ENCODE assay signal across 1 cellular context in genomic region chr11:119222308-119222707, GRCh38.
TF ChIP-seq lines count a peak whose summit lies in the region.

No MANE protein-coding gene starts in this region.

TF ChIP-seq in HepG2, 621 proteins besides CTCF, POLR2A, EP300 and RAD21:
- TF ChIP-seq PCBP2 (optimal IDR thresholded peaks at IDR 0.05; ENCODE audit: low read depth, low read length, poor library complexity, severe bottlenecking) (no peak), ZNF329 (CRISPR knock-in tag; IDR thresholded peaks at IDR 0.05; ENCODE audit: low read depth) (no peak), YY1 (IDR thresholded peaks at IDR 0.05; ENCODE audit: insufficient read depth, insufficient replicate concordance, low read depth, low read length) (peak; percentile 41), ZNF83 (CRISPR knock-in tag; IDR thresholded peaks at IDR 0.05; ENCODE audit: borderline replicate concordance) (no peak)
